Comparison of ENCODE assay signal across 12 cellular contexts in the genomic region with DNA sequence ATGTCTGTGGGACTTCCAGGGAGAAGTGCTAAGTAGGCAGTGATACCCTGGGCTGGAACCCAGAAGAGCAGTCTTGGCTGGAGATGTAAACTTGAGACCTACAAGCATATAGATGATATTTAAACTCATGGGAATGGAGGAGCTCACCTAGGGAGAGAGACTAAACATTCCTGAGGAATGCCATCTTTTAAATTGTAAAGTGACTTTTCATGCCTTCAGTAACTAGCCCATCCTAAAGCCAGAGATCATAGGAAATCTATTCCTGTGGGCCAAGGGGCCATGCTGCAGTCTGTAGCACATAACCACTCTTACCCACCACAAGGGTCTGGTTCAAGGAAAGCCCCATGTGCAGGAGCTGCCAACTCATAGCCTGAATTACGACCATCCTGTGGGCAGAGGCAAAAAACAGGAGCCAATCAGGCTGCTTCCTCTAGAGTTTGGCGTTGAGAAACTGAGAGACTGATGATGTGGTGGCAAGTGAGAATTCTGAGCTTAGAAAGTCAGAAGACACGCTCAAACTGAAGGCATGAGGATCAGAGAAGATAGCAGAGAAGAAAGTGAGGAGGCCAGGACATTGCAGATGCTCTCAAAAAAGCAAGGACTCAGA. TPM values are rescaled to one million over a fixed set of nuclear protein-coding genes. Genes with fewer than 3 reads are reported as not detected.
DNase-seq lines count a peak whose midpoint lies in the region; ATAC-seq and TF ChIP-seq lines count a peak whose summit lies in the region.
"Had no signal": no experiment of that assay in that cellular context is flagged by ENCODE, and none has a peak within 500 bp of the region (broad histone marks: within the 10 kb centered on the region; RNA-seq: fewer than 3 reads in every experiment).

No MANE protein-coding gene starts in this region.

- BruUV-seq in mammary epithelial cell (replicated peaks; lab: Mats Ljungman, UMichigan), result no TSS peak

- CTCF ChIA-PET in mammary epithelial cell (lab: Charles Lee; ENCODE audit: low non-redundant PET), result no interaction called here

- ATAC-seq in GM18511 (IDR thresholded peaks at IDR 0.05; ENCODE audit: unreplicated experiment), result peak; percentile 71
- ATAC-seq in GM21381 (IDR thresholded peaks at IDR 0.05; ENCODE audit: unreplicated experiment), result peak; percentile 60
- ATAC-seq in HG03095 (IDR thresholded peaks at IDR 0.05; ENCODE audit: unreplicated experiment), result peak; percentile 47
- ATAC-seq: left lobe of liver had no signal

- peak overlapping the region; percentile 19 to 60 for H3K27ac ChIP-seq in ascending aorta
- H3K27ac ChIP-seq in substantia nigra (ENCODE audit: low read depth, low read length, poor library complexity, severe bottlenecking), result no peak overlapping the region
- no peak overlapping the region for H3K27ac ChIP-seq in mammary epithelial cell (ENCODE audit: insufficient read depth, low read depth, low read length)

- H3K79me2 ChIP-seq in mammary epithelial cell (ENCODE audit: insufficient read depth, low read length), result peaks cover 97% of the 10 kb centered on the region

- in situ Hi-C loops in mammary epithelial cell (cut with MboI; ENCODE audit: low sequenced_read_pairs in 2 of 2), result no loop called here

- dilution Hi-C loops in mammary epithelial cell (cut with HindIII; ENCODE audit: low sequenced_read_pairs), result no loop called here

- DNase-seq in ascending aorta (ENCODE audit: low spot score in 2 of 2), result no peak
- DNase-seq in activated effector memory CD4-positive, alpha-beta T cell treated with anti-CD3 and anti-CD28 coated beads, Interleukin-2, amount 50 U/mL, for 16 hours, result no peak
- no peak for DNase-seq in substantia nigra (lab: John Stamatoyannopoulos, UW)
- DNase-seq in NCI-H526 (lab: John Stamatoyannopoulos, UW), result no peak
- no peak for DNase-seq in mammary epithelial cell
- DNase-seq: activated CD8-positive, alpha-beta memory T cell treated with anti-CD3 and anti-CD28 coated beads, Interleukin-2, amount 50 U/mL, for 48 hours; anterior cingulate cortex; hippocampal formation had no signal

- H3K4me3 ChIP-seq in ascending aorta (no peak overlapping the region), mammary epithelial cell (replicated peaks in 1 of 3; ENCODE audit: insufficient read depth in 1 of 3, low read depth in 2 of 3, low read length in 3 of 3) (no peak overlapping the region)

- H3K4me1 ChIP-seq in ascending aorta (peaks cover 0 to 28% of the 10 kb centered on the region in 2 donors), mammary epithelial cell (ENCODE audit: insufficient read depth, low read length) (peaks cover 3% of the 10 kb centered on the region)

- TF ChIP-seq CTCF in ascending aorta (IDR thresholded peaks at IDR 0.05), result no peak
- TF ChIP-seq CTCF in mammary epithelial cell (conservative IDR thresholded peaks at IDR 0.05 in 1 of 2, IDR thresholded peaks at IDR 0.05 in 1 of 2; ENCODE audit: extremely low read depth in 1 of 2, insufficient read depth in 1 of 2, low read depth in 1 of 2, low read length in 2 of 2), result no peak

- no peak overlapping the region for H3K4me2 ChIP-seq in mammary epithelial cell (ENCODE audit: insufficient read depth, low read depth, low read length)

- H3K27me3 ChIP-seq in ascending aorta (no peaks in the 10 kb centered on the region), mammary epithelial cell (ENCODE audit: insufficient read depth, low read length) (no peaks in the 10 kb centered on the region)

- 89% methylated on average over 3 of the region's 3 CpGs for WGBS in mammary epithelial cell (ENCODE audit: low coverage, missing lambda C conversion rate)

- H3K36me3 ChIP-seq in ascending aorta (no peaks in the 10 kb centered on the region), mammary epithelial cell (ENCODE audit: insufficient read depth, low read length) (peaks cover 6% of the 10 kb centered on the region)

- intact Hi-C loops in ascending aorta (cut with DNase I) (no loop called here), mammary epithelial cell (cut with micrococcal nuclease) (no loop called here)

- H3K9me3 ChIP-seq in ascending aorta (no peaks in the 10 kb centered on the region), mammary epithelial cell (replicated peaks; ENCODE audit: insufficient read depth, low read length) (no peaks in the 10 kb centered on the region)

- H4K20me1 ChIP-seq in mammary epithelial cell (ENCODE audit: insufficient read depth, low read length), result no peaks in the 10 kb centered on the region

- no peak overlapping the region for H2AFZ ChIP-seq in mammary epithelial cell (ENCODE audit: low read depth, low read length)

- no peak overlapping the region for H3K9ac ChIP-seq in mammary epithelial cell (ENCODE audit: insufficient read depth, low read length)

RNA-seq across cellular contexts. Expression of gene CTDSPL, which starts 37.5 kb away (rescaled TPM):
- total RNA-seq in ascending aorta (80.9 TPM), mammary epithelial cell (10 to 100 TPM; 65.3 to 81.7 TPM)
- 86.8 TPM for polyA plus RNA-seq in mammary epithelial cell
- polyA minus RNA-seq in mammary epithelial cell, result 149 TPM

Comparison
In these comparisons a context has a peak if more than half of its experiments do, and no peak if none do; other contexts are left out.
1. H3K27ac ChIP-seq: peak in ascending aorta (2 of 2); none in substantia nigra (single experiment) and mammary epithelial cell (single experiment).
2. Peak in every context shown above with its lines, with median percentiles within 50 percentile points of each other: ATAC-seq.